Comparison of ENCODE assay signal across 6 cellular contexts in genomic region chr2:207428573-207428972, GRCh38.
"Had no signal": no experiment of that assay in that cellular context is flagged by ENCODE, and none has a peak within 500 bp of the region (broad histone marks: within the 10 kb centered on the region; RNA-seq: fewer than 3 reads in every experiment).

No MANE protein-coding gene starts in this region.

- FAIRE-seq: GM12891, GM12892, GM18507, GM19239 had no signal

- DNase-seq: GDM1, GF-D8 had no signal
